10 cellular contexts compared by ENCODE assay signal in the genomic region with DNA sequence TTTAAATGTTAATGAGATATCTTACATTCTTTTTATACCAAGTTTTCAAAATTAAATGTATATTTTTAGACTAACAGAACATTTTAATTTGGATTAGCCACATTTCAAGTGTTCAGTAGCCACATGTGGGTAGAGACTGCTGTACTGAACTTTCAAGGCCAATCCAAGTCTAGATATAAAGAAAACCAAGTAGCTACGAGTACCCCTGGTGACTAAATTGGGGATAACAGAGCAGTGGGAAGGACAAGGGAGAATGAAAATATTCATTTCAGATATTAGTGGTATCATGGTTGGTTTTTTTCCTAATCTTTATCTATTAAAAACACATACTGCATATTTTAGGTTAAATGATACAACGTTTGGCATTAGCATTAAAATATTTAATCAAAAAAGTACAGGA.
DNase-seq lines count a peak whose midpoint lies in the region; ATAC-seq and TF ChIP-seq lines count a peak whose summit lies in the region.
"Had no signal": no experiment of that assay in that cellular context is flagged by ENCODE, and none has a peak within 500 bp of the region (broad histone marks: within the 10 kb centered on the region; RNA-seq: fewer than 3 reads in every experiment).

No MANE protein-coding gene starts in this region.

- no peak overlapping the region for H3K27ac ChIP-seq in vagina
- H3K27ac ChIP-seq: parathyroid adenoma, SJSA1 had no signal

- H3K4me1 ChIP-seq in vagina: no peaks in the 10 kb centered on the region
- H3K4me1 ChIP-seq: parathyroid adenoma, SJSA1 had no signal

- H3K9me3 ChIP-seq in vagina: no peaks in the 10 kb centered on the region
- H3K9me3 ChIP-seq: SJSA1 had no signal

- TF ChIP-seq CTCF in epithelial cell of proximal tubule (conservative IDR thresholded peaks at IDR 0.05; ENCODE audit: low read depth, low read length): peak; percentile 40
- no peak for TF ChIP-seq CTCF in vagina (IDR thresholded peaks at IDR 0.05)

- H3K4me3 ChIP-seq in epithelial cell of proximal tubule (ENCODE audit: low read depth, low read length) (no peak overlapping the region), vagina (no peak overlapping the region)
- H3K4me3 ChIP-seq: SJSA1 had no signal

- no peak for TF ChIP-seq POLR2A in vagina (IDR thresholded peaks at IDR 0.05)

- intact Hi-C loops in vagina (cut with DNase I): no loop called here

- no peak for ATAC-seq in GM18868 (IDR thresholded peaks at IDR 0.05; ENCODE audit: unreplicated experiment)

- no peaks in the 10 kb centered on the region for H3K27me3 ChIP-seq in vagina
- H3K27me3 ChIP-seq: SJSA1 had no signal

- peak; percentile 5 for DNase-seq in A172 (ENCODE audit: low spot score)
- peak; percentile 54 for DNase-seq in HCEC 1CT
- peak; percentile 33 for DNase-seq in NCI-H748 treated with DMSO at 0.1 percent for 48 hours (lab: John Stamatoyannopoulos, UW)
- no peak for DNase-seq in epithelial cell of proximal tubule (ENCODE audit: low read depth)
- no peak for DNase-seq in activated effector memory CD4-positive, alpha-beta T cell treated with anti-CD3 and anti-CD28 coated beads, Interleukin-2, amount 50 U/mL, for 16 hours
- no peak for DNase-seq in vagina (ENCODE audit: extremely low spot score in 2 of 2)
- DNase-seq in glomerular visceral epithelial cell (ENCODE audit: extremely low spot score): no peak

- H3K36me3 ChIP-seq in vagina: no peaks in the 10 kb centered on the region
- H3K36me3 ChIP-seq: SJSA1 had no signal

Comparison
In these comparisons a context has a peak if more than half of its experiments do, and no peak if none do; other contexts are left out.
1. DNase-seq: peak in A172 (single experiment), HCEC 1CT (single experiment) and NCI-H748 treated with DMSO at 0.1 percent for 48 hours (single experiment); none in epithelial cell of proximal tubule (single experiment), activated effector memory CD4-positive, alpha-beta T cell treated with anti-CD3 and anti-CD28 coated beads, Interleukin-2, amount 50 U/mL, for 16 hours (single experiment), vagina (0 of 2) and glomerular visceral epithelial cell (single experiment).